ENCODE assay signal across 20 cellular contexts in genomic region chr1:7915826-7916225, GRCh38. TPM values are rescaled to one million over a fixed set of nuclear protein-coding genes. Genes with fewer than 3 reads are reported as not detected.
DNase-seq lines count a peak whose midpoint lies in the region; ATAC-seq and TF ChIP-seq lines count a peak whose summit lies in the region.
"Had no signal": no experiment of that assay in that cellular context is flagged by ENCODE, and none has a peak within 500 bp of the region (broad histone marks: within the 10 kb centered on the region; RNA-seq: fewer than 3 reads in every experiment).

No MANE protein-coding gene starts in this region.

- CTCF ChIA-PET in WTC11 (lab: Charles Lee), result no interaction called here

- H3K4me2 ChIP-seq in BLaER1, result peak overlapping the region; percentile 57

- peak; percentile 35 for DNase-seq in activated CD4-positive, alpha-beta T cell treated with anti-CD3 and anti-CD28 coated beads for 48 hours
- peak; percentile 19 to 73 for DNase-seq in stimulated activated CD4-positive, alpha-beta T cell treated with anti-CD3 and anti-CD28 coated beads, Interleukin-4, amount 100 ng/mL, for 4 hours
- no peak for DNase-seq in 8988T
- no peak for DNase-seq in left cardiac atrium
- no peak for DNase-seq in WTC11 (ENCODE audit: low spot score)
- no peak for DNase-seq in NCI-H510A (lab: John Stamatoyannopoulos, UW)
- DNase-seq: body of pancreas, GDM1, glutamatergic neuron, H7, NCI-H1694, T-helper 9 cell had no signal

- no peaks in the 10 kb centered on the region for H4K20me1 ChIP-seq in BLaER1

- no peaks in the 10 kb centered on the region for H3K9me3 Mint-ChIP-seq in activated T-helper 17 cell treated with anti-CD3 and anti-CD28 coated beads, Interleukin-2, amount 50 U/mL, for 72 hours
- no peaks in the 10 kb centered on the region for H3K9me3 Mint-ChIP-seq in WTC11
- H3K9me3 Mint-ChIP-seq: dendritic cell treated with granulocyte-macrophage colony-stimulating factor and Interleukin-4, amounts not matched to agents 40 ng/mL and 50 ng/mL, for 4 days; memory B cell; neural crest cell had no signal

- peaks cover 18% of the 10 kb centered on the region for H3K36me3 Mint-ChIP-seq in activated T-helper 17 cell treated with anti-CD3 and anti-CD28 coated beads, Interleukin-2, amount 50 U/mL, for 72 hours (ENCODE audit: low read depth)
- no peaks in the 10 kb centered on the region for H3K36me3 Mint-ChIP-seq in WTC11
- H3K36me3 Mint-ChIP-seq: memory B cell had no signal

- no peak overlapping the region for H3K27ac ChIP-seq in BLaER1
- H3K27ac ChIP-seq: body of pancreas, esophagus muscularis mucosa, suprapubic skin had no signal

- no peak for TF ChIP-seq CTCF in WTC11 (IDR thresholded peaks at IDR 0.05)

- H3K4me3 Mint-ChIP-seq in activated T-helper 17 cell treated with anti-CD3 and anti-CD28 coated beads, Interleukin-2, amount 50 U/mL, for 72 hours, result peak overlapping the region; percentile 33
- no peak overlapping the region for H3K4me3 Mint-ChIP-seq in WTC11
- H3K4me3 Mint-ChIP-seq: dendritic cell treated with granulocyte-macrophage colony-stimulating factor and Interleukin-4, amounts not matched to agents 40 ng/mL and 50 ng/mL, for 4 days; memory B cell; neural crest cell had no signal

- peak overlapping the region; percentile 67 for H3K27ac Mint-ChIP-seq in activated T-helper 17 cell treated with anti-CD3 and anti-CD28 coated beads, Interleukin-2, amount 50 U/mL, for 72 hours
- no peak overlapping the region for H3K27ac Mint-ChIP-seq in WTC11
- H3K27ac Mint-ChIP-seq: dendritic cell treated with granulocyte-macrophage colony-stimulating factor and Interleukin-4, amounts not matched to agents 40 ng/mL and 50 ng/mL, for 4 days; memory B cell had no signal

- H3K4me3 ChIP-seq in BLaER1, result no peak overlapping the region
- H3K4me3 ChIP-seq: body of pancreas, esophagus muscularis mucosa, suprapubic skin had no signal

- H3K27me3 ChIP-seq in BLaER1, result no peaks in the 10 kb centered on the region
- H3K27me3 ChIP-seq: body of pancreas had no signal

- peaks cover 19% of the 10 kb centered on the region for H3K4me1 ChIP-seq in BLaER1
- H3K4me1 ChIP-seq: body of pancreas, esophagus muscularis mucosa, suprapubic skin had no signal

- H3K36me3 ChIP-seq in BLaER1, result no peaks in the 10 kb centered on the region
- H3K36me3 ChIP-seq: esophagus muscularis mucosa, suprapubic skin had no signal

- no peaks in the 10 kb centered on the region for H3K9me3 ChIP-seq in BLaER1
- H3K9me3 ChIP-seq: body of pancreas, esophagus muscularis mucosa, suprapubic skin had no signal

- no peaks in the 10 kb centered on the region for H3K27me3 Mint-ChIP-seq in activated T-helper 17 cell treated with anti-CD3 and anti-CD28 coated beads, Interleukin-2, amount 50 U/mL, for 72 hours
- no peaks in the 10 kb centered on the region; the same call in 1 of the 2 replicates for H3K27me3 Mint-ChIP-seq in WTC11 (ENCODE audit: low read depth)

- intact Hi-C loops in left cardiac atrium (cut with DNase I), result no loop called here

- POLR2A ChIA-PET in WTC11 (lab: Charles Lee), result no interaction called here

- peaks cover 15% of the 10 kb centered on the region for H3K4me1 Mint-ChIP-seq in activated T-helper 17 cell treated with anti-CD3 and anti-CD28 coated beads, Interleukin-2, amount 50 U/mL, for 72 hours
- peaks cover 24% of the 10 kb centered on the region for H3K4me1 Mint-ChIP-seq in WTC11
- H3K4me1 Mint-ChIP-seq: memory B cell, neural crest cell had no signal

- H3K9ac ChIP-seq in BLaER1, result no peak overlapping the region

- peak; percentile 37 for ATAC-seq in activated T-helper 17 cell treated with anti-CD3 and anti-CD28 coated beads, Interleukin-2, amount 50 U/mL, for 72 hours (replicated peaks)
- ATAC-seq in left cardiac atrium (no peak), WTC11 (no peak)
- ATAC-seq: body of pancreas had no signal

TF ChIP-seq in WTC11, 78 proteins besides CTCF, POLR2A, EP300 and RAD21 (continues in another document):
- no peak for TF ChIP-seq FOXK1 (CRISPR knock-in tag; IDR thresholded peaks at IDR 0.05)
- TF ChIP-seq, protein P1, sequence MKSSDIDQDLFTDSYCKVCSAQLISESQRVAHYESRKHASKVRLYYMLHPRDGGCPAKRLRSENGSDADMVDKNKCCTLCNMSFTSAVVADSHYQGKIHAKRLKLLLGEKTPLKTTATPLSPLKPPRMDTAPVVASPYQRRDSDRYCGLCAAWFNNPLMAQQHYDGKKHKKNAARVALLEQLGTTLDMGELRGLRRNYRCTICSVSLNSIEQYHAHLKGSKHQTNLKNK (CRISPR knock-in tag; IDR thresholded peaks at IDR 0.05), result no peak
- TF ChIP-seq, protein P2, sequence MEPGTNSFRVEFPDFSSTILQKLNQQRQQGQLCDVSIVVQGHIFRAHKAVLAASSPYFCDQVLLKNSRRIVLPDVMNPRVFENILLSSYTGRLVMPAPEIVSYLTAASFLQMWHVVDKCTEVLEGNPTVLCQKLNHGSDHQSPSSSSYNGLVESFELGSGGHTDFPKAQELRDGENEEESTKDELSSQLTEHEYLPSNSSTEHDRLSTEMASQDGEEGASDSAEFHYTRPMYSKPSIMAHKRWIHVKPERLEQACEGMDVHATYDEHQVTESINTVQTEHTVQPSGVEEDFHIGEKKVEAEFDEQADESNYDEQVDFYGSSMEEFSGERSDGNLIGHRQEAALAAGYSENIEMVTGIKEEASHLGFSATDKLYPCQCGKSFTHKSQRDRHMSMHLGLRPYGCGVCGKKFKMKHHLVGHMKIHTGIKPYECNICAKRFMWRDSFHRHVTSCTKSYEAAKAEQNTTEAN (CRISPR knock-in tag; IDR thresholded peaks at IDR 0.05), result no peak
- TF ChIP-seq, protein P3, sequence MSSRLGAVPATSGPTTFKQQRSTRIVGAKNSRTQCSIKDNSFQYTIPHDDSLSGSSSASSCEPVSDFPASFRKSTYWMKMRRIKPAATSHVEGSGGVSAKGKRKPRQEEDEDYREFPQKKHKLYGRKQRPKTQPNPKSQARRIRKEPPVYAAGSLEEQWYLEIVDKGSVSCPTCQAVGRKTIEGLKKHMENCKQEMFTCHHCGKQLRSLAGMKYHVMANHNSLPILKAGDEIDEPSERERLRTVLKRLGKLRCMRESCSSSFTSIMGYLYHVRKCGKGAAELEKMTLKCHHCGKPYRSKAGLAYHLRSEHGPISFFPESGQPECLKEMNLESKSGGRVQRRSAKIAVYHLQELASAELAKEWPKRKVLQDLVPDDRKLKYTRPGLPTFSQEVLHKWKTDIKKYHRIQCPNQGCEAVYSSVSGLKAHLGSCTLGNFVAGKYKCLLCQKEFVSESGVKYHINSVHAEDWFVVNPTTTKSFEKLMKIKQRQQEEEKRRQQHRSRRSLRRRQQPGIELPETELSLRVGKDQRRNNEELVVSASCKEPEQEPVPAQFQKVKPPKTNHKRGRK (CRISPR knock-in tag; IDR thresholded peaks at IDR 0.05; ENCODE audit: borderline replicate concordance), result no peak
- TF ChIP-seq ZNF263 (CRISPR knock-in tag; IDR thresholded peaks at IDR 0.05; ENCODE audit: low read depth), result no peak
- TF ChIP-seq ZNF281 (CRISPR knock-in tag; IDR thresholded peaks at IDR 0.05), result no peak
- no peak for TF ChIP-seq OVOL2 (CRISPR knock-in tag; IDR thresholded peaks at IDR 0.05; ENCODE audit: borderline replicate concordance)
- no peak for TF ChIP-seq SMAD4 (CRISPR knock-in tag; IDR thresholded peaks at IDR 0.05)
- TF ChIP-seq MLX (CRISPR knock-in tag; IDR thresholded peaks at IDR 0.05), result no peak
- TF ChIP-seq, protein P4, sequence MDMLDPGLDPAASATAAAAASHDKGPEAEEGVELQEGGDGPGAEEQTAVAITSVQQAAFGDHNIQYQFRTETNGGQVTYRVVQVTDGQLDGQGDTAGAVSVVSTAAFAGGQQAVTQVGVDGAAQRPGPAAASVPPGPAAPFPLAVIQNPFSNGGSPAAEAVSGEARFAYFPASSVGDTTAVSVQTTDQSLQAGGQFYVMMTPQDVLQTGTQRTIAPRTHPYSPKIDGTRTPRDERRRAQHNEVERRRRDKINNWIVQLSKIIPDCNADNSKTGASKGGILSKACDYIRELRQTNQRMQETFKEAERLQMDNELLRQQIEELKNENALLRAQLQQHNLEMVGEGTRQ (CRISPR knock-in tag; IDR thresholded peaks at IDR 0.05), result no peak
- no peak for TF ChIP-seq CREM (CRISPR knock-in tag; IDR thresholded peaks at IDR 0.05)

RNA-seq across cellular contexts. Expression of gene TNFRSF9, which starts 24.8 kb away (rescaled TPM):
- 10 to 100 TPM; 22.2 to 40.8 TPM for total RNA-seq in activated T-helper 17 cell treated with anti-CD3 and anti-CD28 coated beads, Interleukin-2, amount 50 U/mL, for 72 hours
- total RNA-seq in left cardiac atrium (under 1 TPM; 0.08 to 0.09 TPM), WTC11 (2021) (0.11 to 0.14 TPM in 2 of 3 replicates, not detected in the other)
- total RNA-seq: H7, HT-29, suprapubic skin had no signal

RNA-seq across cellular contexts. Expression of gene PARK7, which starts 45.7 kb away (rescaled TPM):
- 100 to 1,000 TPM; 262 to 416 TPM for total RNA-seq in activated T-helper 17 cell treated with anti-CD3 and anti-CD28 coated beads, Interleukin-2, amount 50 U/mL, for 72 hours
- total RNA-seq in left cardiac atrium (100 to 1,000 TPM; 284 to 328 TPM), WTC11 (2021) (337 to 343 TPM (median 340 TPM) in 3 replicates)

Comparison
In these comparisons a context has a peak if more than half of its experiments do, and no peak if none do; other contexts are left out.
1. DNase-seq: peak in activated CD4-positive, alpha-beta T cell treated with anti-CD3 and anti-CD28 coated beads for 48 hours (single experiment) and stimulated activated CD4-positive, alpha-beta T cell treated with anti-CD3 and anti-CD28 coated beads, Interleukin-4, amount 100 ng/mL, for 4 hours (2 of 2); none in 8988T (single experiment), left cardiac atrium (single experiment), WTC11 (single experiment) and NCI-H510A (single experiment).
2. RNA of gene TNFRSF9, which starts 24.8 kb away (total RNA-seq): 22.2 to 40.8 TPM in activated T-helper 17 cell treated with anti-CD3 and anti-CD28 coated beads, Interleukin-2, amount 50 U/mL, for 72 hours; 0.08 to 0.09 TPM in left cardiac atrium and 0.11 to 0.14 TPM in WTC11; every median in the first group is over 10 times any median in the second.